ENCODE assay signal across 8 cellular contexts in genomic region chr6:11496152-11497060, GRCh38. TPM values are rescaled to one million over a fixed set of nuclear protein-coding genes. Genes with fewer than 3 reads are reported as not detected.
DNase-seq lines count a peak whose midpoint lies in the region; ATAC-seq and TF ChIP-seq lines count a peak whose summit lies in the region.

No MANE protein-coding gene starts in this region.

- H3F3A ChIP-seq in PC-9 (ENCODE audit: insufficient read depth, low read depth), result no peaks in the 10 kb centered on the region; the same call in 1 of the 2 replicates

- BruUV-seq in PC-9 (replicated peaks; lab: Mats Ljungman, UMichigan), result no TSS peak

- peak overlapping the region; percentile 63; the same call in 1 of the 2 replicates for H2AFZ ChIP-seq in PC-9

- 19% methylated on average over 12 of the region's 12 CpGs for WGBS in suprapubic skin

- no peak overlapping the region for H3K4me3 ChIP-seq in PC-9
- no peak overlapping the region for H3K4me3 ChIP-seq in fibroblast of pulmonary artery (replicated peaks; ENCODE audit: low read depth, low read length)
- H3K4me3 ChIP-seq in neutrophil (ENCODE audit: low read depth in 1 of 2, low read length in 1 of 2), result peak overlapping the region; percentile 15 to 30
- no peak overlapping the region for H3K4me3 ChIP-seq in suprapubic skin

- TF ChIP-seq EP300 in Ishikawa (IDR thresholded peaks at IDR 0.05; ENCODE audit: borderline replicate concordance) (no peak), suprapubic skin (IDR thresholded peaks at IDR 0.05) (no peak)

- POLR2A ChIA-PET in PC-9 (lab: Charles Lee; ENCODE audit: unreplicated experiment), result interaction anchor here (0.6 to 1.0 kb wide), 4 partner anchors 73 to 403 kb away, joined by 5 to 12 read pairs (median 6); partner anchors contain the start of gene SMIM13

- no peaks in the 10 kb centered on the region for H3K27me3 ChIP-seq in PC-9 (ENCODE audit: insufficient read depth, low read depth)
- no peaks in the 10 kb centered on the region for H3K27me3 ChIP-seq in neutrophil
- H3K27me3 ChIP-seq in suprapubic skin, result no peaks in the 10 kb centered on the region

- intact Hi-C loops in PC-9 (cut with micrococcal nuclease; ENCODE audit: unreplicated experiment), result loop anchor here (1.0 to 2.0 kb wide), 12 partner anchors 62 to 545 kb away; partner anchors contain the start of genes NEDD9 and SMIM13

- peak; percentile 87 for TF ChIP-seq CTCF in PC-9 (conservative IDR thresholded peaks at IDR 0.05)
- peak; percentile 81 for TF ChIP-seq CTCF in fibroblast of pulmonary artery (IDR thresholded peaks at IDR 0.05; ENCODE audit: low read length, missing control alignments)
- peak; percentile 93 for TF ChIP-seq CTCF in neutrophil (IDR thresholded peaks at IDR 0.05)
- TF ChIP-seq CTCF in suprapubic skin (IDR thresholded peaks at IDR 0.05), result peak; percentile 74 to 93

- H3K27ac Mint-ChIP-seq in activated T-cell treated with anti-CD3 and anti-CD28 coated beads, Interleukin-2, amount 50 U/mL, for 24 hours, result peak overlapping the region; percentile 26

- ATAC-seq in GM21529 (IDR thresholded peaks at IDR 0.05; ENCODE audit: unreplicated experiment), result peak; percentile 60

- CTCF ChIA-PET in PC-9 (lab: Charles Lee), result interaction anchor here (0.5 to 2.3 kb wide), 17 partner anchors 49 to 545 kb away, joined by 3 to 15 read pairs (median 4); partner anchors contain the start of genes NEDD9 and SMIM13

- H3K27me3 Mint-ChIP-seq in activated T-cell treated with anti-CD3 and anti-CD28 coated beads, Interleukin-2, amount 50 U/mL, for 24 hours, result no peaks in the 10 kb centered on the region

- peak overlapping the region; percentile 68 for H3K4me2 ChIP-seq in PC-9

- peaks cover 15% of the 10 kb centered on the region for H3K4me1 Mint-ChIP-seq in activated T-cell treated with anti-CD3 and anti-CD28 coated beads, Interleukin-2, amount 50 U/mL, for 24 hours (ENCODE audit: low read depth)

- no peaks in the 10 kb centered on the region for H3K36me3 ChIP-seq in PC-9 (ENCODE audit: low read depth)
- no peaks in the 10 kb centered on the region for H3K36me3 ChIP-seq in neutrophil
- H3K36me3 ChIP-seq in suprapubic skin, result no peaks in the 10 kb centered on the region

- no peak overlapping the region for H3K4me3 Mint-ChIP-seq in activated T-cell treated with anti-CD3 and anti-CD28 coated beads, Interleukin-2, amount 50 U/mL, for 24 hours

- H3K27ac ChIP-seq in PC-9, result peak overlapping the region; percentile 49
- peak overlapping the region; percentile 84 for H3K27ac ChIP-seq in neutrophil
- no peak overlapping the region for H3K27ac ChIP-seq in suprapubic skin

- no peaks in the 10 kb centered on the region for H3K9me3 Mint-ChIP-seq in activated T-cell treated with anti-CD3 and anti-CD28 coated beads, Interleukin-2, amount 50 U/mL, for 24 hours

- TF ChIP-seq POLR2A in suprapubic skin (IDR thresholded peaks at IDR 0.05), result no peak

- H3K4me1 ChIP-seq in PC-9 (replicated peaks; ENCODE audit: insufficient read depth) (peaks cover 12% of the 10 kb centered on the region), neutrophil (ENCODE audit: control insufficient read depth in 1 of 2, insufficient read depth in 1 of 2, low read depth in 1 of 2, low read length in 1 of 2) (peaks cover 19 to 20% of the 10 kb centered on the region in 2 experiments), suprapubic skin (peaks cover 11% of the 10 kb centered on the region)

- H3K36me3 Mint-ChIP-seq in activated T-cell treated with anti-CD3 and anti-CD28 coated beads, Interleukin-2, amount 50 U/mL, for 24 hours (ENCODE audit: low read depth), result no peaks in the 10 kb centered on the region

- H3K9me3 ChIP-seq in PC-9 (ENCODE audit: insufficient read depth, low read depth), result no peaks in the 10 kb centered on the region
- H3K9me3 ChIP-seq in neutrophil, result no peaks in the 10 kb centered on the region
- no peaks in the 10 kb centered on the region for H3K9me3 ChIP-seq in suprapubic skin

- no peaks in the 10 kb centered on the region for H3K9me2 ChIP-seq in PC-9 (ENCODE audit: insufficient read depth)

- TF ChIP-seq RAD21 in Ishikawa (IDR thresholded peaks at IDR 0.05; ENCODE audit: low read depth), result peak; percentile 99

- no peaks in the 10 kb centered on the region for H3K79me2 ChIP-seq in PC-9 (ENCODE audit: low read depth)

- no peaks in the 10 kb centered on the region for H4K20me1 ChIP-seq in PC-9 (ENCODE audit: insufficient read depth)

- DNase-seq in DMS153 (lab: John Stamatoyannopoulos, UW) (peak; percentile 4), PC-9 (peak; percentile 63 to 77), fibroblast of pulmonary artery (ENCODE audit: low read depth) (peak; percentile 93), suprapubic skin (ENCODE audit: low spot score in 2 of 2) (peak in 1 of 2 donors; percentile 71)
- peak; percentile 49 for DNase-seq in activated T-cell treated with anti-CD3 and anti-CD28 coated beads, Interleukin-2, amount 50 U/mL, for 24 hours

TF ChIP-seq in Ishikawa, 13 proteins besides CTCF, POLR2A, EP300 and RAD21:
- no peak for TF ChIP-seq FOXM1 (IDR thresholded peaks at IDR 0.05; ENCODE audit: borderline replicate concordance, low read depth)

RNA-seq across cellular contexts. Expression of gene TMEM170B, which starts 41.1 kb away (rescaled TPM):
- 3.5 and 3.9 TPM in 2 replicates for total RNA-seq in PC-9 (2021)
- 1 to 10 TPM; 1.1 to 1.7 (median 1.2) TPM for total RNA-seq in suprapubic skin

Comparison
In these comparisons a context has a peak if more than half of its experiments do, and no peak if none do; other contexts are left out.
1. H3K4me3 ChIP-seq: peak in neutrophil (2 of 2); none in PC-9 (single experiment), fibroblast of pulmonary artery (single experiment) and suprapubic skin (single experiment).
2. Peak in every context shown above with its lines, with median percentiles within 50 percentile points of each other: CTCF ChIP-seq.